Comparison of ENCODE assay signal across 9 cellular contexts in the genomic region with DNA sequence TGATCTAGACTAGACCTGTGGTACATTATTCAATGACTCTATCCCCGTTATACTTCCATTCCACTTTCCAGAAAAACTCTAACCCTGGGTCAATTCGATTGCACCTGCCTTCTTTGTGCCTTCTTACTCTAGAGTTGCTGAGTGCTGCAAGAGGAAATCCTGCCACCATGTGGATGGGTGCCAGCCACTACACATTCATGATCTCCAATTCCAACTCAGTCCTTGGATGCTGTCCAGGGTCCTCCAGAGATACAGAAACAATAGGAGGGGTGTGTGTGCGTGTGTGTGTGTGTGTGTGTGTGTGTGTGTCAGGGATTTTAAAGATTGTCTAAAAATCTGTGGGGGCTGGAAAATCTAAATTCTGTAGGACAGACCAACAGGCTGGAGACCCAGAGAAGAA.
DNase-seq lines count a peak whose midpoint lies in the region; ATAC-seq and TF ChIP-seq lines count a peak whose summit lies in the region.
"Had no signal": no experiment of that assay in that cellular context is flagged by ENCODE, and none has a peak within 500 bp of the region (broad histone marks: within the 10 kb centered on the region; RNA-seq: fewer than 3 reads in every experiment).

No MANE protein-coding gene starts in this region.

- no peak for ATAC-seq in HG03432 (IDR thresholded peaks at IDR 0.05; ENCODE audit: unreplicated experiment)

- no peak overlapping the region for H2AFZ ChIP-seq in KMS-11 (ENCODE audit: low read depth)

- no peaks in the 10 kb centered on the region for H3K4me1 ChIP-seq in KMS-11 (ENCODE audit: low read depth, poor library complexity, severe bottlenecking)
- H3K4me1 ChIP-seq: uterus had no signal

- H3K27me3 ChIP-seq in KMS-11 (ENCODE audit: insufficient read depth, low read depth), result no peaks in the 10 kb centered on the region
- H3K27me3 ChIP-seq: uterus had no signal

- no peak overlapping the region for H3K4me2 ChIP-seq in KMS-11

- POLR2A ChIA-PET in RWPE1 (lab: Yijun Ruan, JAX; ENCODE audit: low non-redundant PET), result no interaction called here

- H3K4me3 ChIP-seq in KMS-11 (IDR thresholded peaks at IDR 0.05; ENCODE audit: insufficient read depth, low read depth, low read length), result no peak overlapping the region
- H3K4me3 ChIP-seq: uterus had no signal

- CTCF ChIA-PET in RWPE1 (lab: Yijun Ruan, JAX), result no interaction called here

- H4K20me1 ChIP-seq in KMS-11 (ENCODE audit: insufficient read depth), result no peaks in the 10 kb centered on the region

- H3K27ac ChIP-seq in KMS-11 (no peak overlapping the region), RWPE1 (no peak overlapping the region)
- H3K27ac ChIP-seq: uterus had no signal

- peak; percentile 85 for DNase-seq in ELF-1 (ENCODE audit: low read depth, low spot score)
- peak; percentile 37 for DNase-seq in RWPE1 (ENCODE audit: low spot score)
- DNase-seq in anterior cingulate cortex (lab: John Stamatoyannopoulos, UW), result peak in 49 of 58 donors; percentile 0 to 78 (median 16)
- peak in 38 of 51 donors; percentile 0 to 60 (median 13) for DNase-seq in hypothalamus (lab: John Stamatoyannopoulos, UW)
- DNase-seq in stimulated activated CD4-positive, alpha-beta T cell treated with anti-CD3 and anti-CD28 coated beads, Interleukin-15, amount 100 ng/mL, for 24 hours, result peak; percentile 48
- no peak for DNase-seq in T1000 (lab: John Stamatoyannopoulos, UW)

- TF ChIP-seq CTCF in KMS-11 (conservative IDR thresholded peaks at IDR 0.05; ENCODE audit: low read depth, low read length) (peak; percentile 56), RWPE1 (conservative IDR thresholded peaks at IDR 0.05; ENCODE audit: low read depth) (peak; percentile 52)

- H3K36me3 ChIP-seq in KMS-11 (ENCODE audit: insufficient read depth), result no peaks in the 10 kb centered on the region
- H3K36me3 ChIP-seq: uterus had no signal

- H3K9ac ChIP-seq in KMS-11, result no peak overlapping the region

- H3K79me2 ChIP-seq in KMS-11 (ENCODE audit: insufficient read depth, low read depth), result no peaks in the 10 kb centered on the region
